In the genomic region with DNA sequence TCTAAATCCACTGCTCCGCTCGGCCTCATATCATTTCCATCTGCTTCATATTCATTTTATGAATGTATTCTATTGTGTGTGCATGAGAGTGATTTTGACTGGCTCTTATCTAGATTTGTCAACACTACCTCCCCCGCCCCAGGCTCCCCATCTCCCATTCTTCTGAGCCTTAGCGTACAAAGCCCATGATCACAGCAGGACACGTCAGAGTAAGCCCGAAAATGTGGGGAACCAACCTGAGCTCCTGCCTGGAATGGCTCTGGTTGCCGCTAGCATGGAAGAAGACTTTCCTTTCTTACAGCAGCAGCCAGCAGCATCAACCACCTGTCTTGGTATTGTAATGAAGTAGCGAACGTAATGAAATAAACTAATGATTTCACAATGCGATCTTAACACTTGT, we compare ENCODE assay signal across 28 cellular contexts.
"Had no signal": no experiment of that assay in that cellular context is flagged by ENCODE, and none has a peak within 500 bp of the region (broad histone marks: within the 10 kb centered on the region; RNA-seq: fewer than 3 reads in every experiment).

No MANE protein-coding gene starts in this region.

- H3K27me3 ChIP-seq: adrenal gland, body of pancreas, gastrocnemius medialis, hepatocyte, stomach, thyroid gland, upper lobe of left lung had no signal

- H3K4me3 ChIP-seq: adrenal gland, body of pancreas, gastrocnemius medialis, hepatocyte, left ventricle myocardium inferior, psoas muscle, smooth muscle cell, stomach, thyroid gland, upper lobe of left lung had no signal

- H3K79me2 ChIP-seq: hepatocyte, parathyroid adenoma had no signal

- H3K27ac ChIP-seq: adrenal gland, body of pancreas, gastrocnemius medialis, hepatocyte, left ventricle myocardium inferior, parathyroid adenoma, psoas muscle, stomach, thyroid gland, upper lobe of left lung, VCaP had no signal

- H3K36me3 Mint-ChIP-seq: activated CD4-positive, alpha-beta memory T cell treated with anti-CD3 and anti-CD28 coated beads for 36 hours; stimulated activated naive B cell treated with anti-CD40 and anti-IgM and Interleukin-4, amounts not matched to agents 10 μg/mL and 1 μg/mL and 100 μg/mL, for 72 hours had no signal

- ATAC-seq: activated CD4-positive, CD25-positive, alpha-beta regulatory T cell treated with anti-CD3 and anti-CD28 coated beads, Interleukin-2, amount 50 U/mL, for 24 hours; body of pancreas; gastrocnemius medialis; psoas muscle; stimulated activated naive B cell treated with anti-CD40 and anti-IgM and Interleukin-4, amounts not matched to agents 10 μg/mL and 1 μg/mL and 100 μg/mL, for 72 hours had no signal

- H3K27ac Mint-ChIP-seq: activated CD4-positive, alpha-beta memory T cell treated with anti-CD3 and anti-CD28 coated beads for 36 hours; activated CD4-positive, alpha-beta T cell treated with anti-CD3 and anti-CD28 coated beads, Interleukin-2, amount 10 ng/mL, durations not matched to agents 24 days and 14 days; activated naive CD4-positive, alpha-beta T cell treated with anti-CD3 and anti-CD28 coated beads for 36 hours; activated naive CD8-positive, alpha-beta T cell treated with anti-CD3 and anti-CD28 coated beads for 36 hours; activated T-helper 1 cell treated with anti-CD3 and anti-CD28 coated beads, Interleukin-12 subunit alpha, Interleukin-12 subunit beta, Interleukin-2, Interleukin-4 antibody, amounts not matched to agents 30 ng/mL and 10 ng/mL and 1 ng/mL, durations not matched to agents 14 hours and 24 hours and 36 hours; stimulated activated naive B cell treated with anti-CD40 and anti-IgM and Interleukin-4, amounts not matched to agents 10 μg/mL and 1 μg/mL and 100 μg/mL, for 72 hours had no signal

- H3K27me3 Mint-ChIP-seq: activated CD4-positive, alpha-beta T cell treated with anti-CD3 and anti-CD28 coated beads, Interleukin-2, amount 10 ng/mL, durations not matched to agents 24 days and 14 days; naive B cell; stimulated activated naive B cell treated with anti-CD40 and anti-IgM and Interleukin-4, amounts not matched to agents 10 μg/mL and 1 μg/mL and 100 μg/mL, for 72 hours had no signal

- H3K4me1 Mint-ChIP-seq: activated CD4-positive, alpha-beta T cell treated with anti-CD3 and anti-CD28 coated beads, Interleukin-2, amount 10 ng/mL, durations not matched to agents 24 days and 14 days; activated naive CD8-positive, alpha-beta T cell treated with anti-CD3 and anti-CD28 coated beads for 36 hours; naive B cell; stimulated activated naive B cell treated with anti-CD40 and anti-IgM and Interleukin-4, amounts not matched to agents 10 μg/mL and 1 μg/mL and 100 μg/mL, for 72 hours had no signal

- H3K36me3 ChIP-seq: adrenal gland, gastrocnemius medialis, left ventricle myocardium inferior, stomach, thyroid gland, upper lobe of left lung had no signal

- H3K9ac ChIP-seq: parathyroid adenoma had no signal

- H3K4me3 Mint-ChIP-seq: activated CD4-positive, alpha-beta memory T cell treated with anti-CD3 and anti-CD28 coated beads for 36 hours; activated CD4-positive, alpha-beta T cell treated with anti-CD3 and anti-CD28 coated beads, Interleukin-2, amount 10 ng/mL, durations not matched to agents 24 days and 14 days; activated naive CD4-positive, alpha-beta T cell treated with anti-CD3 and anti-CD28 coated beads for 36 hours; activated naive CD8-positive, alpha-beta T cell treated with anti-CD3 and anti-CD28 coated beads for 36 hours; activated T-helper 1 cell treated with anti-CD3 and anti-CD28 coated beads, Interleukin-12 subunit alpha, Interleukin-12 subunit beta, Interleukin-2, Interleukin-4 antibody, amounts not matched to agents 30 ng/mL and 10 ng/mL and 1 ng/mL, durations not matched to agents 14 hours and 24 hours and 36 hours; stimulated activated naive B cell treated with anti-CD40 and anti-IgM and Interleukin-4, amounts not matched to agents 10 μg/mL and 1 μg/mL and 100 μg/mL, for 72 hours had no signal

- DNase-seq: activated CD4-positive, alpha-beta memory T cell treated with anti-CD3 and anti-CD28 coated beads for 36 hours; activated CD4-positive, alpha-beta T cell treated with anti-CD3 and anti-CD28 coated beads, Interleukin-2, amount 10 ng/mL, durations not matched to agents 24 days and 14 days; activated CD8-positive, alpha-beta memory T cell treated with anti-CD3 and anti-CD28 coated beads, Interleukin-2, amount 50 U/mL, for 4 hours; activated effector memory CD4-positive, alpha-beta T cell treated with anti-CD3 and anti-CD28 coated beads, Interleukin-2, amount 50 U/mL, for 16 hours; activated naive CD4-positive, alpha-beta T cell treated with anti-CD3 and anti-CD28 coated beads for 36 hours; activated naive CD8-positive, alpha-beta T cell treated with anti-CD3 and anti-CD28 coated beads for 36 hours; activated T-cell treated with anti-CD3 and anti-CD28 coated beads, Interleukin-2, amount 50 U/mL, for 1 hour; adrenal gland; aorta; body of pancreas; effector CD8-positive, alpha-beta T cell; gastrocnemius medialis; islet precursor cell; left ventricle myocardium inferior; naive B cell; occipital lobe; psoas muscle; stimulated activated CD4-positive, alpha-beta T cell treated with anti-CD3 and anti-CD28 coated beads, Interleukin-1b, Interleukin-23, amount 100 ng/mL, for 48 hours; stimulated activated naive B cell treated with anti-CD40 and anti-IgM and Interleukin-4, amounts not matched to agents 10 μg/mL and 1 μg/mL and 100 μg/mL, for 72 hours; stomach; thyroid gland; upper lobe of left lung had no signal

- H3K9me3 ChIP-seq: adrenal gland, body of pancreas, gastrocnemius medialis, left ventricle myocardium inferior, psoas muscle, thyroid gland, upper lobe of left lung had no signal

- H3K4me1 ChIP-seq: adrenal gland, body of pancreas, gastrocnemius medialis, left ventricle myocardium inferior, parathyroid adenoma, psoas muscle, stomach, thyroid gland, upper lobe of left lung had no signal

- H3K4me2 ChIP-seq: hepatocyte, smooth muscle cell had no signal
